Comparison of ENCODE assay signal across 26 cellular contexts in the genomic region with DNA sequence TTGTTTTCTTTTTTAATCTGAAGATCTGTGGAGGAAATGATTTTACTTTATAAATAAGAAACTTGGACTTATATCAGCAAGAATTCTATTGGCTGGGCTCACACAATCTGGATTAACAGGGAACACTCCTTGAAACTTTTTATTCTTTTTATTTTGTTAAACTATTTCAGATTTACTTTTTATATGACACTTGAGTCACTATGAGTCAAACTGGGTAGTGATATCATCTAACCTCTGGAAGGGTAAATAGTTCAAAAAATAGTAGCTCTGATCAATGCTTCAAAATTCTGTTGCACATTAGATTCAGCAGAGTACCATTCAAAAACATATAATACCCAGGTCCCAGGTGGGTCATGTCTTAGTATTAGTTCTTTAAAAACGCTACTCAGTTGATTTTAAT.
"Had no signal": no experiment of that assay in that cellular context is flagged by ENCODE, and none has a peak within 500 bp of the region (broad histone marks: within the 10 kb centered on the region; RNA-seq: fewer than 3 reads in every experiment).

No MANE protein-coding gene starts in this region.

- H3K27me3 Mint-ChIP-seq: activated CD4-positive, alpha-beta memory T cell treated with anti-CD3 and anti-CD28 coated beads for 36 hours; activated CD4-positive, alpha-beta T cell treated with anti-CD3 and anti-CD28 coated beads, Interleukin-2, amount 10 ng/mL, durations not matched to agents 24 days and 14 days; activated naive CD4-positive, alpha-beta T cell treated with anti-CD3 and anti-CD28 coated beads, Interleukin-2, amount 50 U/mL, for 24 hours; activated T-helper 17 cell treated with anti-CD3 and anti-CD28 coated beads, Interleukin-2, amount 50 U/mL, for 72 hours; central memory CD8-positive, alpha-beta T cell; dendritic cell treated with granulocyte-macrophage colony-stimulating factor and Interleukin-4, amounts not matched to agents 40 ng/mL and 50 ng/mL, for 4 days; T-helper 17 cell had no signal

- H3K9me3 ChIP-seq: spleen, testis, transverse colon had no signal

- H3K27ac ChIP-seq: testis, transverse colon had no signal

- H3K36me3 ChIP-seq: spleen, transverse colon had no signal

- H3K27ac Mint-ChIP-seq: activated CD4-positive, alpha-beta memory T cell treated with anti-CD3 and anti-CD28 coated beads for 36 hours; activated CD4-positive, alpha-beta T cell treated with anti-CD3 and anti-CD28 coated beads, Interleukin-2, amount 10 ng/mL, durations not matched to agents 24 days and 14 days; activated naive CD4-positive, alpha-beta T cell treated with anti-CD3 and anti-CD28 coated beads, Interleukin-2, amount 50 U/mL, for 24 hours; activated naive CD8-positive, alpha-beta T cell treated with anti-CD3 and anti-CD28 coated beads, Interleukin-2, amount 50 U/mL, for 24 hours; activated T-helper 17 cell treated with anti-CD3 and anti-CD28 coated beads, Interleukin-2, amount 50 U/mL, for 72 hours; dendritic cell treated with granulocyte-macrophage colony-stimulating factor and Interleukin-4, amounts not matched to agents 40 ng/mL and 50 ng/mL, for 4 days; immature natural killer cell; memory B cell; natural killer cell; T-helper 17 cell had no signal

- H3K4me1 ChIP-seq: testis, transverse colon had no signal

- H3K36me3 Mint-ChIP-seq: activated CD4-positive, alpha-beta memory T cell treated with anti-CD3 and anti-CD28 coated beads for 36 hours; activated naive CD4-positive, alpha-beta T cell treated with anti-CD3 and anti-CD28 coated beads, Interleukin-2, amount 50 U/mL, for 24 hours; immature natural killer cell; memory B cell; natural killer cell had no signal

- ATAC-seq: activated naive CD8-positive, alpha-beta T cell treated with anti-CD3 and anti-CD28 coated beads, Interleukin-2, amount 50 U/mL, for 24 hours; activated T-cell treated with anti-CD3 and anti-CD28 coated beads, Interleukin-2, amount 50 U/mL, for 4 hours; activated T-helper 17 cell treated with anti-CD3 and anti-CD28 coated beads, Interleukin-2, amount 50 U/mL, for 72 hours; natural killer cell; right cardiac atrium; T-helper 17 cell had no signal

- H3K27me3 ChIP-seq: spleen, testis, transverse colon had no signal

- H3K4me3 ChIP-seq: spleen, testis, transverse colon had no signal

- H3K4me3 Mint-ChIP-seq: activated CD4-positive, alpha-beta memory T cell treated with anti-CD3 and anti-CD28 coated beads for 36 hours; activated CD4-positive, alpha-beta T cell treated with anti-CD3 and anti-CD28 coated beads, Interleukin-2, amount 10 ng/mL, durations not matched to agents 24 days and 14 days; activated naive CD4-positive, alpha-beta T cell treated with anti-CD3 and anti-CD28 coated beads, Interleukin-2, amount 50 U/mL, for 24 hours; activated naive CD8-positive, alpha-beta T cell treated with anti-CD3 and anti-CD28 coated beads, Interleukin-2, amount 50 U/mL, for 24 hours; activated T-cell treated with anti-CD3 and anti-CD28 coated beads, Interleukin-2, amount 50 U/mL, for 4 hours; activated T-helper 17 cell treated with anti-CD3 and anti-CD28 coated beads, Interleukin-2, amount 50 U/mL, for 72 hours; central memory CD8-positive, alpha-beta T cell; dendritic cell treated with granulocyte-macrophage colony-stimulating factor and Interleukin-4, amounts not matched to agents 40 ng/mL and 50 ng/mL, for 4 days; immature natural killer cell; memory B cell; natural killer cell; T-helper 17 cell had no signal

- H3K4me1 Mint-ChIP-seq: activated CD4-positive, alpha-beta T cell treated with anti-CD3 and anti-CD28 coated beads, Interleukin-2, amount 10 ng/mL, durations not matched to agents 24 days and 14 days; activated naive CD4-positive, alpha-beta T cell treated with anti-CD3 and anti-CD28 coated beads, Interleukin-2, amount 50 U/mL, for 24 hours; activated naive CD8-positive, alpha-beta T cell treated with anti-CD3 and anti-CD28 coated beads, Interleukin-2, amount 50 U/mL, for 24 hours; activated T-helper 17 cell treated with anti-CD3 and anti-CD28 coated beads, Interleukin-2, amount 50 U/mL, for 72 hours; central memory CD8-positive, alpha-beta T cell; immature natural killer cell; memory B cell; natural killer cell; T-helper 17 cell had no signal

- DNase-seq: activated CD4-positive, alpha-beta memory T cell treated with anti-CD3 and anti-CD28 coated beads for 36 hours; activated CD4-positive, alpha-beta T cell treated with anti-CD3 and anti-CD28 coated beads, Interleukin-2, amount 10 ng/mL, durations not matched to agents 24 days and 14 days; activated CD4-positive, CD25-positive, alpha-beta regulatory T cell treated with anti-CD3 and anti-CD28 coated beads, Interleukin-2, amount 50 U/mL, for 72 hours; activated gamma-delta T cell treated with Interleukin-2 at 50 U/mL for 16 hours; activated naive CD8-positive, alpha-beta T cell treated with anti-CD3 and anti-CD28 coated beads, Interleukin-2, amount 50 U/mL, for 24 hours; activated T-cell treated with anti-CD3 and anti-CD28 coated beads, Interleukin-2, amount 50 U/mL, for 4 hours; amygdala; effector CD4-positive, alpha-beta T cell; head of caudate nucleus; hippocampal formation; immature natural killer cell; kidney; natural killer cell; posterior cingulate gyrus; right cardiac atrium; spleen; stimulated activated naive CD4-positive, alpha-beta T cell; T-helper 17 cell; T1000; testis; transverse colon had no signal

- H3K9me3 Mint-ChIP-seq: activated CD4-positive, alpha-beta memory T cell treated with anti-CD3 and anti-CD28 coated beads for 36 hours; activated CD4-positive, alpha-beta T cell treated with anti-CD3 and anti-CD28 coated beads, Interleukin-2, amount 10 ng/mL, durations not matched to agents 24 days and 14 days; activated naive CD4-positive, alpha-beta T cell treated with anti-CD3 and anti-CD28 coated beads, Interleukin-2, amount 50 U/mL, for 24 hours; activated naive CD8-positive, alpha-beta T cell treated with anti-CD3 and anti-CD28 coated beads, Interleukin-2, amount 50 U/mL, for 24 hours; activated T-helper 17 cell treated with anti-CD3 and anti-CD28 coated beads, Interleukin-2, amount 50 U/mL, for 72 hours; dendritic cell treated with granulocyte-macrophage colony-stimulating factor and Interleukin-4, amounts not matched to agents 40 ng/mL and 50 ng/mL, for 4 days had no signal
